Comparison of ENCODE assay signal across 8 cellular contexts in the genomic region with DNA sequence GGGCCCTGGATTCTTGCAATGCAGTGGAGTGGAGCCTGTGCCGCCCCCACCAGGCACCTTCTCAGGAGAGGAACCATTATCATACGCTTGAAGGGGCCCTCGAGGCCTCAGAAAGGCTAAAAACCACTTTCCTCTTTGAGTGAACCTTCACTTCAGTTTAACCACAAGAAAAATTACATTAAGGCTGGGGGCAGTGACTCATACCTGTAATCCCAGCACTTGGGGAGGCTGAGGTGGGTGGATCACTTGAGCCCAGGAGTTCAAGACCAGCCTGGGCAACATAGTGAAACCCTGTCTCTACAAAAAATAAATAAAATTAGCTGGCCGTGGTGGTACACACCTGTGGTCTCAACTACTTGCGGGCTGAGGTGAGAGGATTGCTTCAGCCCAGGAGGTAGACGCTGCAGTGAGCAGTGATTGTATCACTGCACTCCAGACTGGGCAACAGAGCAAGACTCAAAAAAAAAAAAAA.
A peak's percentile ranks its signal among the peaks of the same experiment; 100 is the strongest.
DNase-seq lines count a peak whose midpoint lies in the region; ATAC-seq and TF ChIP-seq lines count a peak whose summit lies in the region.
"Not testable (repeated sequence)": the region's sequence is repeated elsewhere in the genome, so short reads cannot be mapped to it uniquely, and the experiment has no call there.

No MANE protein-coding gene starts in this region.

- peak overlapping the region; percentile 22; the same call in 1 of the 2 replicates for H3K4me2 ChIP-seq in HCT116 (ENCODE audit: low read length)

- TF ChIP-seq RAD21 in HCT116 (IDR thresholded peaks at IDR 0.05; ENCODE audit: low read depth) = not testable (repeated sequence)

- not testable (repeated sequence) for H3K9me2 ChIP-seq in HCT116 (ENCODE audit: insufficient read depth)

- H3K9ac ChIP-seq in HCT116 (ENCODE audit: low read length) = not testable (repeated sequence)

- in situ Hi-C loops in astrocyte of the cerebellum (cut with HindIII; ENCODE audit: low sequenced_read_pairs) = not testable (repeated sequence)

- WGBS in spleen, 5 donors = 47 to 61% (median 56%) methylated on average over 5 to 6 of the region's 6 CpGs

- POLR2A ChIA-PET in HCT116 (lab: Charles Lee); activated CD4-positive, alpha-beta T cell treated with anti-CD3 and anti-CD28 coated beads, Interleukin-2, amount 10 ng/mL, durations not matched to agents 7 days and 5 days (lab: Charles Lee): not testable (repeated sequence)

- H2AFZ ChIP-seq in HCT116 (ENCODE audit: low read depth, low read length, poor library complexity, severe bottlenecking) = not testable (repeated sequence)

- RAD21 ChIA-PET in HCT116 (lab: Charles Lee; ENCODE audit: low non-redundant PET in 1 of 2, low total read pairs in 2 of 2, uncharacterized antibody in 2 of 2, unreplicated experiment in 2 of 2) = not testable (repeated sequence)

- H3K36me3 ChIP-seq in HCT116 (ENCODE audit: control insufficient read depth in 1 of 2, insufficient read depth in 2 of 2, low read length in 2 of 2); spleen: not testable (repeated sequence)

- CTCF ChIA-PET in HCT116 (lab: Charles Lee); activated CD4-positive, alpha-beta T cell treated with anti-CD3 and anti-CD28 coated beads, Interleukin-2, amount 10 ng/mL, durations not matched to agents 7 days and 5 days (lab: Charles Lee): not testable (repeated sequence)

- H3K27ac ChIP-seq in HCT116 (ENCODE audit: low read depth, low read length) = not testable (repeated sequence)
- H3K27ac ChIP-seq in spleen = peak overlapping the region in 1 of 8 donors; percentile 37

- peak; percentile 7 for DNase-seq in CD1c-positive myeloid dendritic cell (ENCODE audit: extremely low spot score)
- DNase-seq in HCT116 (ENCODE audit: low read depth, low spot score) = not testable (repeated sequence)
- DNase-seq in NOMO-1 treated with dmso at 0.1 percent for 144 hours (lab: John Stamatoyannopoulos, UW; ENCODE audit: unreplicated experiment) = peak; percentile 83
- peak; percentile 26 for DNase-seq in activated CD4-positive, alpha-beta T cell treated with anti-CD3 and anti-CD28 coated beads, Interleukin-2, amount 10 ng/mL, durations not matched to agents 7 days and 5 days
- DNase-seq in astrocyte of the cerebellum (ENCODE audit: low read depth) = peak; percentile 37
- peak; percentile 66 for DNase-seq in spleen

- not testable (repeated sequence) for BruUV-seq in HCT116 (replicated peaks; lab: Mats Ljungman, UMichigan)

- peaks cover 82% of the 10 kb centered on the region for H3K79me2 ChIP-seq in HCT116 (ENCODE audit: insufficient read depth, low read length)

- TF ChIP-seq CTCF in HCT116 (IDR thresholded peaks at IDR 0.05 in 2 of 3, conservative IDR thresholded peaks at IDR 0.05 in 1 of 3; ENCODE audit: borderline replicate concordance in 1 of 3, insufficient read depth in 1 of 3, low read depth in 2 of 3, low read length in 2 of 3); astrocyte of the cerebellum (IDR thresholded peaks at IDR 0.05; ENCODE audit: low read depth, low read length, missing control alignments); spleen (IDR thresholded peaks at IDR 0.05 in 8 of 11, conservative IDR thresholded peaks at IDR 0.05 in 3 of 11): not testable (repeated sequence)

- H3K4me1 ChIP-seq in HCT116 (ENCODE audit: control insufficient read depth in 1 of 2, insufficient read depth in 2 of 2, low read length in 2 of 2) = peaks cover 76% of the 10 kb centered on the region in 2 experiments
- peaks cover 27 to 90% (median 57%) of the 10 kb centered on the region in 6 donors for H3K4me1 ChIP-seq in spleen

- not testable (repeated sequence) for H4K20me1 ChIP-seq in HCT116 (ENCODE audit: insufficient read depth)

- H3K27me3 Mint-ChIP-seq in activated CD4-positive, alpha-beta T cell treated with anti-CD3 and anti-CD28 coated beads, Interleukin-2, amount 10 ng/mL, durations not matched to agents 7 days and 5 days = not testable (repeated sequence)

- not testable (repeated sequence) for H3K36me3 Mint-ChIP-seq in activated CD4-positive, alpha-beta T cell treated with anti-CD3 and anti-CD28 coated beads, Interleukin-2, amount 10 ng/mL, durations not matched to agents 7 days and 5 days (ENCODE audit: low read depth)

- H3K27ac Mint-ChIP-seq in activated CD4-positive, alpha-beta T cell treated with anti-CD3 and anti-CD28 coated beads, Interleukin-2, amount 10 ng/mL, durations not matched to agents 7 days and 5 days = peak overlapping the region; percentile 62

- ATAC-seq in GM18858 (IDR thresholded peaks at IDR 0.05; ENCODE audit: unreplicated experiment) = peak; percentile 57
- not testable (repeated sequence) for ATAC-seq in HCT116
- ATAC-seq in HG03575 (IDR thresholded peaks at IDR 0.05; ENCODE audit: extremely low read depth, insufficient number of reproducible peaks, low FRiP score, unreplicated experiment) = peak; percentile 50

- H3K9me3 ChIP-seq in HCT116 (ENCODE audit: control insufficient read depth in 1 of 2, insufficient read depth in 1 of 2, low read depth in 1 of 2, low read length in 2 of 2); spleen: not testable (repeated sequence)

- H3K4me3 Mint-ChIP-seq in activated CD4-positive, alpha-beta T cell treated with anti-CD3 and anti-CD28 coated beads, Interleukin-2, amount 10 ng/mL, durations not matched to agents 7 days and 5 days = not testable (repeated sequence)

- intact Hi-C loops in HCT116 (cut with micrococcal nuclease); spleen (cut with DNase I; ENCODE audit: low total_unique reads): not testable (repeated sequence)

- not testable (repeated sequence) for H3K27me3 ChIP-seq in HCT116 (ENCODE audit: insufficient read depth, low read length); spleen (replicated peaks in 1 of 7)

- TF ChIP-seq POLR2A in HCT116 (IDR thresholded peaks at IDR 0.05; ENCODE audit: borderline replicate concordance, extremely low read depth, insufficient read depth, insufficient read length); spleen (IDR thresholded peaks at IDR 0.05): not testable (repeated sequence)

- H3K4me3 ChIP-seq in HCT116 (replicated peaks in 1 of 2; ENCODE audit: low read depth in 1 of 2, low read length in 2 of 2); astrocyte of the cerebellum (ENCODE audit: low read depth, low read length); spleen: not testable (repeated sequence)

- H3K9me3 Mint-ChIP-seq in activated CD4-positive, alpha-beta T cell treated with anti-CD3 and anti-CD28 coated beads, Interleukin-2, amount 10 ng/mL, durations not matched to agents 7 days and 5 days = not testable (repeated sequence)

- H3K4me1 Mint-ChIP-seq in activated CD4-positive, alpha-beta T cell treated with anti-CD3 and anti-CD28 coated beads, Interleukin-2, amount 10 ng/mL, durations not matched to agents 7 days and 5 days = peaks cover 60% of the 10 kb centered on the region
